In genomic region chr16:48432136-48432535, GRCh38 we compare ENCODE assay signal across 11 cellular contexts. TPM values are rescaled to one million over a fixed set of nuclear protein-coding genes. Genes with fewer than 3 reads are reported as not detected.
DNase-seq lines count a peak whose midpoint lies in the region; ATAC-seq, FAIRE-seq and TF ChIP-seq lines count a peak whose summit lies in the region.
"Had no signal": no experiment of that assay in that cellular context is flagged by ENCODE, and none has a peak within 500 bp of the region (broad histone marks: within the 10 kb centered on the region; RNA-seq: fewer than 3 reads in every experiment).

No MANE protein-coding gene starts in this region.

- intact Hi-C loops in Calu3 (cut with micrococcal nuclease; ENCODE audit: unreplicated experiment), result no loop called here

- no peak overlapping the region for H3K4me2 ChIP-seq in keratinocyte (ENCODE audit: control insufficient read depth, extremely low read depth, insufficient read depth, low read depth, low read length)

- no peaks in the 10 kb centered on the region for H3K4me1 ChIP-seq in keratinocyte (ENCODE audit: control insufficient read depth, extremely low read depth, insufficient read depth, low read length)

- no peaks in the 10 kb centered on the region for H3K79me2 ChIP-seq in keratinocyte (ENCODE audit: control insufficient read depth, insufficient read depth, low read length)

- H3K27ac ChIP-seq in keratinocyte (ENCODE audit: control insufficient read depth, insufficient read depth, low read length), result no peak overlapping the region
- H3K27ac ChIP-seq: cardiac muscle cell had no signal

- H3K27me3 Mint-ChIP-seq in Calu3 (ENCODE audit: unreplicated experiment), result no peaks in the 10 kb centered on the region
- H3K27me3 Mint-ChIP-seq: stimulated activated naive CD8-positive, alpha-beta T cell treated with anti-CD3 and anti-CD28 coated beads, Interleukin-15, Interleukin-2, amounts not matched to agents 100 ng/mL and 50 ng/mL, for 24 hours had no signal

- DNase-seq in NB4 (ENCODE audit: low read depth) (peak; percentile 85), keratinocyte (ENCODE audit: low read depth, low spot score) (no peak), Calu3 (no peak), LoVo (ENCODE audit: low spot score) (no peak), NCI-H774 (lab: John Stamatoyannopoulos, UW) (no peak), SW480 (ENCODE audit: low spot score) (no peak)

- no peak for TF ChIP-seq POLR2A in NB4 (IDR thresholded peaks at IDR 0.05; ENCODE audit: extremely low read depth, insufficient read length)

- H3K4me3 ChIP-seq in NB4 (ENCODE audit: low read depth, low read length), result no peak overlapping the region
- no peak overlapping the region for H3K4me3 ChIP-seq in keratinocyte (ENCODE audit: control insufficient read depth in 2 of 3, extremely low read depth in 1 of 3, insufficient read depth in 2 of 3, low read depth in 1 of 3, low read length in 3 of 3)
- H3K4me3 ChIP-seq: cardiac muscle cell had no signal

- dilution Hi-C loops in keratinocyte (cut with MboI; ENCODE audit: extremely low pct_ligation_motif_present, low sequenced_read_pairs), result no loop called here

- no peaks in the 10 kb centered on the region for H3K9me1 ChIP-seq in keratinocyte (ENCODE audit: control insufficient read depth, extremely low read depth, insufficient read depth, low read length)

- no peaks in the 10 kb centered on the region for H3K36me3 ChIP-seq in keratinocyte (ENCODE audit: control insufficient read depth in 2 of 2, extremely low read depth in 1 of 2, insufficient read depth in 2 of 2, low read length in 2 of 2)
- H3K36me3 ChIP-seq: cardiac muscle cell had no signal

- H2AFZ ChIP-seq in keratinocyte (ENCODE audit: control insufficient read depth, low read length), result peak overlapping the region; percentile 56

- H3K36me3 Mint-ChIP-seq in Calu3 (ENCODE audit: insufficient read depth, unreplicated experiment), result no peaks in the 10 kb centered on the region

- no peak overlapping the region for H3K27ac Mint-ChIP-seq in Calu3 (ENCODE audit: unreplicated experiment)
- H3K27ac Mint-ChIP-seq: nephron; stimulated activated naive CD8-positive, alpha-beta T cell treated with anti-CD3 and anti-CD28 coated beads, Interleukin-15, Interleukin-2, amounts not matched to agents 100 ng/mL and 50 ng/mL, for 24 hours had no signal

- no peak for TF ChIP-seq CTCF in NB4 (IDR thresholded peaks at IDR 0.05; ENCODE audit: low read depth, low read length)
- TF ChIP-seq CTCF in keratinocyte (optimal IDR thresholded peaks at IDR 0.05 in 1 of 3, IDR thresholded peaks at IDR 0.05 in 1 of 3, conservative IDR thresholded peaks at IDR 0.05 in 1 of 3; ENCODE audit: extremely low read depth in 1 of 3, insufficient read depth in 2 of 3, low read length in 3 of 3), result no peak
- TF ChIP-seq CTCF in Calu3 (IDR thresholded peaks at IDR 0.05; ENCODE audit: unreplicated experiment), result no peak

- H3K27me3 ChIP-seq in keratinocyte (ENCODE audit: control insufficient read depth, extremely low read depth, insufficient read depth, low read length), result no peaks in the 10 kb centered on the region
- H3K27me3 ChIP-seq: cardiac muscle cell had no signal

- no peaks in the 10 kb centered on the region for H3K9me3 ChIP-seq in keratinocyte (ENCODE audit: control insufficient read depth, low read depth, low read length)

- peaks cover 12% of the 10 kb centered on the region for H3K4me1 Mint-ChIP-seq in Calu3 (ENCODE audit: low read depth, unreplicated experiment)

- CTCF ChIA-PET in Calu3 (lab: Charles Lee), result interaction anchor here (0.6 kb wide), 1 partner anchor 200 kb away, joined by 4 read pairs; no protein-coding TSS in a partner anchor

- H3K9me3 Mint-ChIP-seq in Calu3 (ENCODE audit: low read depth, unreplicated experiment), result peaks cover 7% of the 10 kb centered on the region
- H3K9me3 Mint-ChIP-seq: stimulated activated naive CD8-positive, alpha-beta T cell treated with anti-CD3 and anti-CD28 coated beads, Interleukin-15, Interleukin-2, amounts not matched to agents 100 ng/mL and 50 ng/mL, for 24 hours had no signal

- no peak overlapping the region for H3K4me3 Mint-ChIP-seq in Calu3 (ENCODE audit: low read depth, unreplicated experiment)
- H3K4me3 Mint-ChIP-seq: nephron; stimulated activated naive CD8-positive, alpha-beta T cell treated with anti-CD3 and anti-CD28 coated beads, Interleukin-15, Interleukin-2, amounts not matched to agents 100 ng/mL and 50 ng/mL, for 24 hours had no signal

- ATAC-seq in GM18858 (IDR thresholded peaks at IDR 0.05; ENCODE audit: unreplicated experiment), result peak; percentile 84
- peak; percentile 76 for ATAC-seq in HG02610 (IDR thresholded peaks at IDR 0.05; ENCODE audit: unreplicated experiment)

- H3K9ac ChIP-seq in keratinocyte (ENCODE audit: control insufficient read depth, extremely low read depth, insufficient read depth, low read length), result no peak overlapping the region

- no peaks in the 10 kb centered on the region for H4K20me1 ChIP-seq in keratinocyte (ENCODE audit: control insufficient read depth, extremely low read depth, insufficient read depth, low read length)

- no peak for FAIRE-seq in keratinocyte (lab: Jason Lieb, UNC)

- BruUV-seq in Calu3 (replicated peaks; lab: Mats Ljungman, UMichigan), result no TSS peak

RNA-seq across cellular contexts. Expression of gene SIAH1, which starts 46.9 kb away (rescaled TPM):
- 14.4 to 19.0 TPM (median 15.4 TPM) in 3 replicates for polyA plus RNA-seq in keratinocyte
- polyA plus RNA-seq in keratinocyte (2011; ENCODE audit: low read depth), result 9.1 TPM
- 8.8 and 15.0 TPM in 2 replicates for polyA plus RNA-seq in keratinocyte (2011; cell fraction: cytosol; rRNA removed)
- 25.0 and 29.5 TPM in 2 replicates for polyA plus RNA-seq in keratinocyte (2011; cell fraction: nucleus; rRNA removed)
- 11.0 and 29.4 TPM in 2 replicates for polyA plus RNA-seq in keratinocyte (2012; ENCODE audit: low replicate concordance)
- 9.1 to 22.1 TPM (median 20.8 TPM) in 3 replicates for polyA minus RNA-seq in keratinocyte
- polyA minus RNA-seq in keratinocyte (2011; cell fraction: cytosol; rRNA and poly(A)+ RNA removed), result 15.2 TPM
- polyA minus RNA-seq in keratinocyte (2011; cell fraction: nucleus; rRNA and poly(A)+ RNA removed), result 13.3 and 21.3 TPM in 2 replicates
- total RNA-seq in Calu3 (2022), result 32.3 and 32.7 TPM in 2 replicates
